ENCODE assay signal across 8 cellular contexts in genomic region chr12:124720687-124721500, GRCh38.
DNase-seq lines count a peak whose midpoint lies in the region; ATAC-seq and TF ChIP-seq lines count a peak whose summit lies in the region.

No MANE protein-coding gene starts in this region.

- peak; percentile 85 for DNase-seq in AG10803 (ENCODE audit: low read depth)
- peak; percentile 92 for DNase-seq in NCI-H1105 treated with DMSO at 0.1 percent for 48 hours (lab: John Stamatoyannopoulos, UW)
- DNase-seq in kidney epithelial cell (ENCODE audit: low read depth): peak; percentile 80
- peak; percentile 39 for DNase-seq in transverse colon
- DNase-seq in hepatic stellate cell (ENCODE audit: low spot score): no peak
- DNase-seq in RPMI8226: no peak

- TF ChIP-seq CTCF in AG10803 (conservative IDR thresholded peaks at IDR 0.05; ENCODE audit: low read length) (no peak), VCaP (conservative IDR thresholded peaks at IDR 0.05) (no peak), kidney epithelial cell (IDR thresholded peaks at IDR 0.05; ENCODE audit: insufficient read depth, low read length, poor library complexity, severe bottlenecking) (no peak), transverse colon (IDR thresholded peaks at IDR 0.05) (no peak)

- H3K4me1 ChIP-seq in transverse colon: peaks cover 0 to 9% (median 3%) of the 10 kb centered on the region in 4 donors

- H3K27ac ChIP-seq in VCaP (peak overlapping the region; percentile 99), transverse colon (peak overlapping the region; percentile 71 to 84 (median 76))

- in situ Hi-C loops in transverse colon (cut with MboI; ENCODE audit: low pct_ligation_motif_present in 1 of 4, low pct_unique_long_range_greater_than_20kb in 1 of 4, low sequenced_read_pairs in 3 of 4): no loop called here

- ATAC-seq in HG02678 (IDR thresholded peaks at IDR 0.05; ENCODE audit: unreplicated experiment): no peak

- no peak for TF ChIP-seq POLR2A in transverse colon (IDR thresholded peaks at IDR 0.05)

- intact Hi-C loops in transverse colon (cut with DNase I; ENCODE audit: low total_unique reads): no loop called here

- H3K36me3 ChIP-seq in kidney epithelial cell (ENCODE audit: control insufficient read depth, insufficient read depth, low read length) (no peaks in the 10 kb centered on the region), transverse colon (no peaks in the 10 kb centered on the region)

- no peaks in the 10 kb centered on the region for H3K9me3 ChIP-seq in transverse colon

- no peak overlapping the region for H3K4me3 ChIP-seq in AG10803 (ENCODE audit: low read length)
- H3K4me3 ChIP-seq in kidney epithelial cell (ENCODE audit: low read depth, low read length): no peak overlapping the region
- H3K4me3 ChIP-seq in transverse colon: no peak overlapping the region

- 53 to 90% methylated on average over 5 to 16 of the region's 16 CpGs for WGBS in transverse colon (ENCODE audit: low coverage in 1 of 2), 2 donors

- TF ChIP-seq EP300 in transverse colon (IDR thresholded peaks at IDR 0.05; ENCODE audit: low read depth): peak; percentile 95

- H3K27me3 ChIP-seq in kidney epithelial cell (ENCODE audit: control insufficient read depth, insufficient read depth, low read length) (no peaks in the 10 kb centered on the region), transverse colon (no peaks in the 10 kb centered on the region)

Comparison
In these comparisons a context has a peak if more than half of its experiments do, and no peak if none do; other contexts are left out.
1. DNase-seq: peak in AG10803 (single experiment), NCI-H1105 treated with DMSO at 0.1 percent for 48 hours (single experiment), kidney epithelial cell (single experiment) and transverse colon (single experiment); none in hepatic stellate cell (single experiment) and RPMI8226 (single experiment).